In the genomic region with DNA sequence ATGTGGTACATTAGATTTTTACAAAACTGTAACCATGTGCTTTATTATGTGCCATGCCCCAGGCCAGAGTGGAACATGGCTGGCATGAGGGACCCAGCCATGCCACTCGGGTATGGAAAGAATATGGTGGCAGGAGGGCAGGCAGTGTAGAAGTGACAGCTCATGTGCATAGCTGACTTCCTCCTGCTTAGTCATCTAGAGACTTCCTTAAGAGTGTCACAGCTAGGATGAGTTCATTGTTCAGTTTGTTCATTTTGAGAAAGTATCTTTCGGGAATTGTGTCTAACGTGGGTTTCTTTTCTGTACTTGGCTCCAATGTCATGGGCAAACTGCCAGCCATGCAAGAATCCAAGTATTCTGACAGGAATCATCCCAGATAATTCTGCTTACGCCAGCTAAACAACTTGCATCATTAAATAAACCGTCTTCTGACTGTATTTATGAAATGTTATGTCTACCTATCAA, we compare ENCODE assay signal across 8 cellular contexts.
DNase-seq lines count a peak whose midpoint lies in the region; ATAC-seq and TF ChIP-seq lines count a peak whose summit lies in the region.

No MANE protein-coding gene starts in this region.

- H3K4me3 ChIP-seq in SK-N-MC, result no peak overlapping the region
- no peak overlapping the region for H3K4me3 ChIP-seq in fibroblast of mammary gland (ENCODE audit: control insufficient read depth, low read depth, low read length)
- H3K4me3 ChIP-seq in gastrocnemius medialis, result no peak overlapping the region

- no peak for TF ChIP-seq CTCF in fibroblast of mammary gland (conservative IDR thresholded peaks at IDR 0.05; ENCODE audit: control insufficient read depth, insufficient read depth, low read depth, low read length)
- no peak for TF ChIP-seq CTCF in gastrocnemius medialis (IDR thresholded peaks at IDR 0.05 in 4 of 5, conservative IDR thresholded peaks at IDR 0.05 in 1 of 5)

- in situ Hi-C loops in gastrocnemius medialis (cut with MboI; ENCODE audit: low sequenced_read_pairs in 4 of 4), result no loop called here

- no peak overlapping the region for H3K9ac ChIP-seq in SK-N-MC (ENCODE audit: insufficient read length)

- H3K27ac ChIP-seq in SK-N-MC, result peak overlapping the region; percentile 59
- peak overlapping the region in 2 of 4 donors; percentile 16 to 27 for H3K27ac ChIP-seq in gastrocnemius medialis

- H3K4me1 ChIP-seq in gastrocnemius medialis, result peaks cover 29 to 70% of the 10 kb centered on the region in 2 donors

- intact Hi-C loops in gastrocnemius medialis (cut with DNase I; ENCODE audit: low total_unique reads), result no loop called here

- no peaks in the 10 kb centered on the region for H3K9me3 ChIP-seq in SK-N-MC (ENCODE audit: low read depth, low read length)
- H3K9me3 ChIP-seq in gastrocnemius medialis, result no peaks in the 10 kb centered on the region

- peak; percentile 53 to 69 for ATAC-seq in gastrocnemius medialis

- H3K36me3 ChIP-seq in SK-N-MC (ENCODE audit: insufficient read depth, low read length) (peaks cover 15% of the 10 kb centered on the region), gastrocnemius medialis (peaks cover 0 to 7% of the 10 kb centered on the region in 2 donors)

- TF ChIP-seq POLR2A in gastrocnemius medialis (IDR thresholded peaks at IDR 0.05), result no peak

- DNase-seq in AG08396 (ENCODE audit: low spot score) (peak; percentile 27), H4 (ENCODE audit: low spot score) (peak; percentile 65), SK-N-MC (ENCODE audit: low read depth, low spot score) (no peak), fibroblast of mammary gland (ENCODE audit: low read depth) (peak; percentile 98), gastrocnemius medialis (peak in 1 of 2 donors; percentile 48), KG1 (lab: John Stamatoyannopoulos, UW) (no peak), NCI-H748 treated with DMSO at 0.1 percent for 48 hours (lab: John Stamatoyannopoulos, UW) (no peak), NCI-H146 (lab: John Stamatoyannopoulos, UW) (no peak)

- H3K27me3 ChIP-seq in gastrocnemius medialis, result no peaks in the 10 kb centered on the region

Comparison
In these comparisons a context has a peak if more than half of its experiments do, and no peak if none do; other contexts are left out.
1. DNase-seq: peak in AG08396 (single experiment), H4 (single experiment) and fibroblast of mammary gland (single experiment); none in SK-N-MC (single experiment), KG1 (single experiment), NCI-H748 treated with DMSO at 0.1 percent for 48 hours (single experiment) and NCI-H146 (single experiment).